Comparison of ENCODE assay signal across 15 cellular contexts in the genomic region with DNA sequence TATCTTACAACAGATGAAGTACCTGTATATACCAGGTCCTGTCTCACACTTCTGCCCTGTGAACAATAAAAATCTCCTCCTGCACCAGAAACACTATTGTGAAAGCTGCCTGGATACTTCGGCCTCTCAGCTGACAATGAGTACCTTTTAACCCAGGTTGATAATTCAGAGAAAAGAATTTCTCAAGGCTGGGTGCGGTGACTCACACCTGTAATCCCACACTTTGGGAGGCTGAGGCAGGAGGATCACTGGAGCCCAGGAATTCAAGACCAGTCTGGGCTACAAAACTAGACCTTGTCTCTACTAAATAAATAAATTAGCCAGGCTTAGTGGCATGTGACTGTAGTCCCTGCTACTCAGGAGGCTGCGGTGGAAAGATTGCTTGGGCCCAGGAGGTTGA.
DNase-seq lines count a peak whose midpoint lies in the region; ATAC-seq and TF ChIP-seq lines count a peak whose summit lies in the region.
"Had no signal": no experiment of that assay in that cellular context is flagged by ENCODE, and none has a peak within 500 bp of the region (broad histone marks: within the 10 kb centered on the region; RNA-seq: fewer than 3 reads in every experiment).

No MANE protein-coding gene starts in this region.

- H3K36me3 ChIP-seq in CD4-positive, CD25-positive, alpha-beta regulatory T cell (ENCODE audit: control insufficient read depth, insufficient read depth, low read length) = no peaks in the 10 kb centered on the region
- H3K36me3 ChIP-seq in CD4-positive, alpha-beta memory T cell (ENCODE audit: insufficient read depth, low read length) = no peaks in the 10 kb centered on the region
- no peaks in the 10 kb centered on the region for H3K36me3 ChIP-seq in hepatocyte (replicated peaks; ENCODE audit: insufficient read depth, low read depth)
- H3K36me3 ChIP-seq in brain microvascular endothelial cell (replicated peaks) = no peaks in the 10 kb centered on the region

- H3K4me2 ChIP-seq in hepatocyte = no peak overlapping the region

- no peak for DNase-seq in CD4-positive, CD25-positive, alpha-beta regulatory T cell
- no peak for DNase-seq in CD4-positive, alpha-beta memory T cell
- DNase-seq in activated CD4-positive, alpha-beta memory T cell treated with anti-CD3 and anti-CD28 coated beads for 36 hours = no peak
- peak; percentile 37 for DNase-seq in hepatocyte (ENCODE audit: low spot score)
- no peak for DNase-seq in 8988T
- no peak for DNase-seq in brain microvascular endothelial cell
- DNase-seq: AML-193; foreskin melanocyte; NCI-H1417 treated with DMSO at 0.1 percent for 48 hours; NCI-H2171 treated with DMSO at 0.1 percent for 48 hours; OCI-M1; stimulated activated CD4-positive, alpha-beta T cell treated with anti-CD3 and anti-CD28 coated beads, Interleukin-4, amount 100 ng/mL, for 1 hour had no signal

- H4K20me1 ChIP-seq in hepatocyte (ENCODE audit: insufficient read depth, poor library complexity, severe bottlenecking) = no peaks in the 10 kb centered on the region

- no peaks in the 10 kb centered on the region for H3K79me2 ChIP-seq in hepatocyte

- no peaks in the 10 kb centered on the region for H3K9me3 Mint-ChIP-seq in CD4-positive, CD25-positive, alpha-beta regulatory T cell
- H3K9me3 Mint-ChIP-seq in CD4-positive, alpha-beta memory T cell = peaks cover 0 to 2% (median 0%) of the 10 kb centered on the region in 8 donors
- no peaks in the 10 kb centered on the region for H3K9me3 Mint-ChIP-seq in activated CD4-positive, alpha-beta memory T cell treated with anti-CD3 and anti-CD28 coated beads for 36 hours
- H3K9me3 Mint-ChIP-seq: neural crest cell had no signal

- CTCF ChIA-PET in CD4-positive, alpha-beta memory T cell (lab: Charles Lee; ENCODE audit: partially characterized antibody) = interaction anchor here (0.7 to 12.8 kb wide), 52 partner anchors 11 to 262 kb away, joined by 3 to 564 read pairs (median 8); a partner anchor contains a TSS
- CTCF ChIA-PET in activated CD4-positive, alpha-beta memory T cell treated with anti-CD3 and anti-CD28 coated beads for 36 hours (lab: Charles Lee) = interaction anchor here (0.8 to 5.8 kb wide), 53 partner anchors 12 to 262 kb away, joined by 3 to 290 read pairs (median 7); a partner anchor contains a TSS

- H3K4me1 ChIP-seq in CD4-positive, CD25-positive, alpha-beta regulatory T cell (ENCODE audit: control insufficient read depth, insufficient read depth, low read length, poor library complexity, severe bottlenecking) = peaks cover 56% of the 10 kb centered on the region
- H3K4me1 ChIP-seq in CD4-positive, alpha-beta memory T cell (ENCODE audit: insufficient read depth, low read length) = peaks cover 57% of the 10 kb centered on the region
- peaks cover 3% of the 10 kb centered on the region for H3K4me1 ChIP-seq in hepatocyte (ENCODE audit: insufficient read depth)

- no peaks in the 10 kb centered on the region for H3K27me3 ChIP-seq in CD4-positive, CD25-positive, alpha-beta regulatory T cell (ENCODE audit: control insufficient read depth, insufficient read depth, low read length)
- H3K27me3 ChIP-seq in CD4-positive, alpha-beta memory T cell (ENCODE audit: insufficient read depth, low read length) = no peaks in the 10 kb centered on the region
- H3K27me3 ChIP-seq in hepatocyte = peaks cover 3% of the 10 kb centered on the region
- H3K27me3 ChIP-seq in brain microvascular endothelial cell (replicated peaks) = peaks cover 3% of the 10 kb centered on the region

- POLR2A ChIA-PET in CD4-positive, alpha-beta memory T cell (lab: Charles Lee; ENCODE audit: partially characterized antibody) = interaction anchor here (0.6 to 5.7 kb wide), 25 partner anchors 10 to 237 kb away, joined by 3 to 152 read pairs (median 5); a partner anchor contains a TSS
- POLR2A ChIA-PET in activated CD4-positive, alpha-beta memory T cell treated with anti-CD3 and anti-CD28 coated beads for 36 hours (lab: Charles Lee) = interaction anchor here (0.9 to 3.7 kb wide), 6 partner anchors 60 to 166 kb away, joined by 3 to 26 read pairs (median 4); a partner anchor contains a TSS

- peaks cover 22 to 62% (median 40%) of the 10 kb centered on the region in 4 donors for H3K4me1 Mint-ChIP-seq in CD4-positive, CD25-positive, alpha-beta regulatory T cell
- H3K4me1 Mint-ChIP-seq in CD4-positive, alpha-beta memory T cell = peaks cover 43 to 64% (median 57%) of the 10 kb centered on the region in 4 donors
- peaks cover 69% of the 10 kb centered on the region for H3K4me1 Mint-ChIP-seq in activated CD4-positive, alpha-beta memory T cell treated with anti-CD3 and anti-CD28 coated beads for 36 hours (ENCODE audit: low read depth)

- intact Hi-C loops in CD4-positive, alpha-beta memory T cell (cut with micrococcal nuclease) = loop anchor here (2.0 kb wide), 1 partner anchor 239 kb away; no protein-coding TSS in a partner anchor
- intact Hi-C loops in activated CD4-positive, alpha-beta memory T cell treated with anti-CD3 and anti-CD28 coated beads for 36 hours (cut with micrococcal nuclease) = loop anchor here (1.0 to 10.0 kb wide), 3 partner anchors 167 to 1069 kb away; no protein-coding TSS in a partner anchor

- no peak overlapping the region for H3K4me3 ChIP-seq in CD4-positive, CD25-positive, alpha-beta regulatory T cell (ENCODE audit: low read depth, low read length)
- H3K4me3 ChIP-seq in CD4-positive, alpha-beta memory T cell (ENCODE audit: low read length in 2 of 2) = no peak overlapping the region
- no peak overlapping the region for H3K4me3 ChIP-seq in hepatocyte
- H3K4me3 ChIP-seq in brain microvascular endothelial cell (ENCODE audit: low read depth, low read length) = no peak overlapping the region

- H3K27ac ChIP-seq in CD4-positive, CD25-positive, alpha-beta regulatory T cell (ENCODE audit: insufficient read depth, low read length, poor library complexity, severe bottlenecking) = no peak overlapping the region
- peak overlapping the region; percentile 79 for H3K27ac ChIP-seq in CD4-positive, alpha-beta memory T cell (ENCODE audit: low read depth, low read length)
- no peak overlapping the region for H3K27ac ChIP-seq in hepatocyte
- H3K27ac ChIP-seq in brain microvascular endothelial cell = no peak overlapping the region

- peak overlapping the region in 2 of 4 donors; percentile 25 to 79 for H3K4me3 Mint-ChIP-seq in CD4-positive, CD25-positive, alpha-beta regulatory T cell
- H3K4me3 Mint-ChIP-seq in CD4-positive, alpha-beta memory T cell = peak overlapping the region in 2 of 8 donors; percentile 2 to 30
- no peak overlapping the region for H3K4me3 Mint-ChIP-seq in activated CD4-positive, alpha-beta memory T cell treated with anti-CD3 and anti-CD28 coated beads for 36 hours

- no peak for ATAC-seq in CD4-positive, CD25-positive, alpha-beta regulatory T cell (ENCODE audit: low read depth in 2 of 2)
- ATAC-seq in GM18907 (IDR thresholded peaks at IDR 0.05; ENCODE audit: unreplicated experiment) = no peak
- ATAC-seq in GM19035 (IDR thresholded peaks at IDR 0.05; ENCODE audit: unreplicated experiment) = no peak

- H3K36me3 Mint-ChIP-seq in CD4-positive, CD25-positive, alpha-beta regulatory T cell = no peaks in the 10 kb centered on the region
- H3K36me3 Mint-ChIP-seq in CD4-positive, alpha-beta memory T cell = no peaks in the 10 kb centered on the region
- H3K36me3 Mint-ChIP-seq in activated CD4-positive, alpha-beta memory T cell treated with anti-CD3 and anti-CD28 coated beads for 36 hours = no peaks in the 10 kb centered on the region

- no peaks in the 10 kb centered on the region for H3K9me3 ChIP-seq in CD4-positive, CD25-positive, alpha-beta regulatory T cell (ENCODE audit: control insufficient read depth in 2 of 2, low read length in 2 of 2)
- no peaks in the 10 kb centered on the region for H3K9me3 ChIP-seq in CD4-positive, alpha-beta memory T cell (ENCODE audit: control insufficient read depth in 1 of 2, low read length in 2 of 2)
- no peaks in the 10 kb centered on the region for H3K9me3 ChIP-seq in hepatocyte (ENCODE audit: low read depth)

- no peak overlapping the region for H2AFZ ChIP-seq in hepatocyte

- H3K9me2 ChIP-seq in hepatocyte (replicated peaks; ENCODE audit: insufficient read depth) = no peaks in the 10 kb centered on the region

- peaks cover 14% of the 10 kb centered on the region for H3K27me3 Mint-ChIP-seq in CD4-positive, CD25-positive, alpha-beta regulatory T cell
- peaks cover 0 to 3% of the 10 kb centered on the region in 2 donors for H3K27me3 Mint-ChIP-seq in CD4-positive, alpha-beta memory T cell
- H3K27me3 Mint-ChIP-seq in activated CD4-positive, alpha-beta memory T cell treated with anti-CD3 and anti-CD28 coated beads for 36 hours = peaks cover 6% of the 10 kb centered on the region

- WGBS in hepatocyte (ENCODE audit: low lambda C conversion rate, missing lambda C conversion rate) = 57% methylated on average over 3 of the region's 3 CpGs

- TF ChIP-seq CTCF in hepatocyte (IDR thresholded peaks at IDR 0.05; ENCODE audit: poor library complexity) = no peak
- no peak for TF ChIP-seq CTCF in brain microvascular endothelial cell (IDR thresholded peaks at IDR 0.05; ENCODE audit: low read depth, low read length, missing control alignments)

- in situ Hi-C loops in brain microvascular endothelial cell (cut with HindIII; ENCODE audit: low pct_ligation_motif_present, low sequenced_read_pairs) = no loop called here

- peak overlapping the region; percentile 82 to 97 (median 88) for H3K27ac Mint-ChIP-seq in CD4-positive, CD25-positive, alpha-beta regulatory T cell
- peak overlapping the region; percentile 90 to 100 (median 95) for H3K27ac Mint-ChIP-seq in CD4-positive, alpha-beta memory T cell
- H3K27ac Mint-ChIP-seq in activated CD4-positive, alpha-beta memory T cell treated with anti-CD3 and anti-CD28 coated beads for 36 hours = peak overlapping the region; percentile 97
